ENCODE assay signal across 8 cellular contexts in genomic region chr4:76251448-76252270, GRCh38. TPM values are rescaled to one million over a fixed set of nuclear protein-coding genes. Genes with fewer than 3 reads are reported as not detected.
A peak's percentile ranks its signal among the peaks of the same experiment; 100 is the strongest.
DNase-seq lines count a peak whose midpoint lies in the region; ATAC-seq and TF ChIP-seq lines count a peak whose summit lies in the region.

FAM47E (plus strand) TSS chr4:76251721; CDS start chr4:76251747, 26 bp downstream.

- H3K27me3 ChIP-seq in BE2C (peaks cover 22% of the 10 kb centered on the region), esophagus muscularis mucosa (no peaks in the 10 kb centered on the region)

- TF ChIP-seq EP300 in esophagus muscularis mucosa (IDR thresholded peaks at IDR 0.05), result no peak

- intact Hi-C loops in esophagus muscularis mucosa (cut with DNase I), result loop anchor here (2.0 to 5.0 kb wide), 2 partner anchors 56 to 71 kb away; partner anchors contain the start of gene STBD1

- POLR2A ChIA-PET in HEK293T (lab: Yijun Ruan, JAX), result no interaction called here

- ATAC-seq in stimulated activated naive CD8-positive, alpha-beta T cell treated with anti-CD3 and anti-CD28 coated beads, Interleukin-15, Interleukin-2, amounts not matched to agents 100 U/mL and 50 U/mL, for 24 hours, result peak; percentile 79
- no peak for ATAC-seq in HG03469 (IDR thresholded peaks at IDR 0.05; ENCODE audit: unreplicated experiment)

- H3K4me1 ChIP-seq in BE2C, result no peaks in the 10 kb centered on the region
- peaks cover 3 to 17% (median 15%) of the 10 kb centered on the region in 4 donors for H3K4me1 ChIP-seq in esophagus muscularis mucosa

- no peak for TF ChIP-seq POLR2A in esophagus muscularis mucosa (IDR thresholded peaks at IDR 0.05; ENCODE audit: low read depth)

- CTCF ChIA-PET in HEK293T (lab: Yijun Ruan, JAX), result interaction anchor here (0.5 to 0.8 kb wide), 4 partner anchors 16 to 168 kb away, joined by 3 read pairs; partner anchors contain the start of gene STBD1

- peak within 1 kb of the TSS; percentile 10 to 53 (median 44) for H3K27ac ChIP-seq in esophagus muscularis mucosa (replicated peaks in 1 of 4)

- peak; percentile 80 for DNase-seq in BE2C
- peak; percentile 80 for DNase-seq in HEK293T (ENCODE audit: extremely low spot score)
- DNase-seq in NCI-H460 (ENCODE audit: extremely low read depth, low read depth), result peak; percentile 39
- DNase-seq in activated T-cell treated with anti-CD3 and anti-CD28 coated beads for 24 hours (ENCODE audit: low read depth), result peak; percentile 2
- DNase-seq in esophagus muscularis mucosa (ENCODE audit: extremely low spot score), result no peak
- DNase-seq in midbrain (lab: John Stamatoyannopoulos, UW), result peak; percentile 70
- DNase-seq in stimulated activated naive CD8-positive, alpha-beta T cell treated with anti-CD3 and anti-CD28 coated beads, Interleukin-15, Interleukin-2, amounts not matched to agents 100 U/mL and 50 U/mL, for 24 hours, result peak; percentile 50

- H3K36me3 ChIP-seq in BE2C (no peaks in the 10 kb centered on the region), esophagus muscularis mucosa (no peaks in the 10 kb centered on the region)

- TF ChIP-seq CTCF in BE2C (IDR thresholded peaks at IDR 0.05; ENCODE audit: low read depth, low read length) (peak; percentile 41), esophagus muscularis mucosa (IDR thresholded peaks at IDR 0.05) (peak; percentile 34 to 55 (median 38))

- 8% methylated on average over 30 of the region's 67 CpGs for WGBS in esophagus muscularis mucosa

- H3K9me3 ChIP-seq in BE2C (no peaks in the 10 kb centered on the region), esophagus muscularis mucosa (no peaks in the 10 kb centered on the region)

- H3K4me3 ChIP-seq in BE2C (ENCODE audit: low read depth, low read length), result peak within 1 kb of the TSS; percentile 66
- H3K4me3 ChIP-seq in esophagus muscularis mucosa, result peak within 1 kb of the TSS; percentile 67 to 77 (median 70)

TF ChIP-seq in HEK293T, 16 proteins besides CTCF, POLR2A, EP300 and RAD21:
- TF ChIP-seq L3MBTL2 (conservative IDR thresholded peaks at IDR 0.05) (peak; percentile 75), HDGF (IDR thresholded peaks at IDR 0.05; ENCODE audit: borderline replicate concordance) (no peak)
TF ChIP-seq in HEK293T: peak in this region for 1.

RNA-seq across cellular contexts. Expression of gene FAM47E, which starts in this region (rescaled TPM):
- 0.88 TPM for polyA plus RNA-seq in BE2C (2012; ENCODE audit: insufficient read depth, insufficient read length, low read depth)
- 0.30 and 0.78 TPM in 2 replicates for total RNA-seq in NCI-H460 (2014; rRNA removed; shearing (Covaris generic))
- 0.03 TPM in 1 of 2 replicates, not detected in the other for polyA plus RNA-seq in NCI-H460 (2014; cell fraction: nucleus; rRNA removed)
- total RNA-seq in esophagus muscularis mucosa, result 1 to 10 TPM; 2.0 to 2.2 (median 2.1) TPM

Comparison
In these comparisons a context has a peak if more than half of its experiments do, and no peak if none do; other contexts are left out.
1. Peak in DNase-seq in NCI-H460; RNA of the gene not detected or under 1 TPM.